9 cellular contexts compared by ENCODE assay signal in the genomic region with DNA sequence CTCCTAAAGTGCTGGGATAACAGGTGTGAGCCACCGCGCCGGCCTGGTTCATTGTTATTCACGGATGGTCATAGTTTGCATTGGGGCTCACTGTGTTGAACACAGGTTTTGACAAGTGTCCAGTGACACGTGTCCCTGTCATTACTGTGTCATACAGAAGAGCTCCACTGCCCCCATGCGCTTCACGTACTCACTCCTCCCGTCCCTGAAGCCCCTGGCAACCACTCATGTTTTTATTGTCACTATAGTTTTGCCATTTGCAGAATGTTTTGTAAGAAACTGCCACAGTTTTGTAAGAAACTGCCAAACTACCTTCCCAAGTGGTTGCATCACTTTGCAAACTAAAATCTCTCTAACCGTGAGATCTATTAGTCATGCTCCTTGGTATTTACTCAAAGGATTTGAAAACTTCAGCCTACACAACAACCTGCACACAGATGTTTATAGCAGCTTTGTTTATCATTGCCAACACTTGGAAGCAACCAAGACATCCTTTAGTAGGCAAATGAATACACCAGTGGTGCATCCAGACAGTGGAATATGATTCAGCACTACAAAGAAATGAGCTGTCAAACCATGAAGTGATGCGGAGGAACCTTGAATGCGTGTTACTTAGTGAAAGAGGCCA.
DNase-seq lines count a peak whose midpoint lies in the region; TF ChIP-seq lines count a peak whose summit lies in the region.
"Had no signal": no experiment of that assay in that cellular context is flagged by ENCODE, and none has a peak within 500 bp of the region (broad histone marks: within the 10 kb centered on the region; RNA-seq: fewer than 3 reads in every experiment).

No MANE protein-coding gene starts in this region.

- TF ChIP-seq CTCF in chondrocyte (IDR thresholded peaks at IDR 0.05), result no peak

- no peaks in the 10 kb centered on the region for H3K9me3 Mint-ChIP-seq in chondrocyte (ENCODE audit: low read depth)

- H3K27me3 Mint-ChIP-seq in chondrocyte (ENCODE audit: low read depth), result peaks cover 3% of the 10 kb centered on the region

- H3K4me1 Mint-ChIP-seq in chondrocyte (ENCODE audit: low read depth), result peaks cover 32% of the 10 kb centered on the region

- DNase-seq in stimulated activated CD4-positive, alpha-beta T cell treated with anti-CD3 and anti-CD28 coated beads, Interleukin-1b, Interleukin-23, amount 100 ng/mL, for 48 hours, result peak; percentile 29
- DNase-seq in stimulated activated CD4-positive, alpha-beta T cell treated with anti-CD3 and anti-CD28 coated beads, Interleukin-4, amount 100 ng/mL, for 4 hours, result no peak
- peak; percentile 77 for DNase-seq in RPMI7951 (ENCODE audit: low read depth)
- DNase-seq in chondrocyte (ENCODE audit: low spot score), result no peak
- no peak for DNase-seq in NCI-H526 treated with DMSO at 0.1 percent for 48 hours (lab: John Stamatoyannopoulos, UW)
- no peak for DNase-seq in T1000 (lab: John Stamatoyannopoulos, UW)
- no peak for DNase-seq in NCI-H510A (lab: John Stamatoyannopoulos, UW)
- DNase-seq in KBM-7, result no peak
- DNase-seq: NCI-H774 had no signal

- H3K27ac Mint-ChIP-seq in chondrocyte (ENCODE audit: unreplicated experiment), result peak overlapping the region; percentile 80

- H3K36me3 Mint-ChIP-seq in chondrocyte (ENCODE audit: low read depth), result peaks cover 2% of the 10 kb centered on the region

- H3K4me3 Mint-ChIP-seq in chondrocyte (ENCODE audit: unreplicated experiment), result no peak overlapping the region

- in situ Hi-C loops in KBM-7 (cut with MboI; ENCODE audit: low pct_unique_long_range_greater_than_20kb, low sequenced_read_pairs), result no loop called here

Comparison
In these comparisons a context has a peak if more than half of its experiments do, and no peak if none do; other contexts are left out.
1. DNase-seq: peak in stimulated activated CD4-positive, alpha-beta T cell treated with anti-CD3 and anti-CD28 coated beads, Interleukin-1b, Interleukin-23, amount 100 ng/mL, for 48 hours (single experiment) and RPMI7951 (single experiment); none in stimulated activated CD4-positive, alpha-beta T cell treated with anti-CD3 and anti-CD28 coated beads, Interleukin-4, amount 100 ng/mL, for 4 hours (0 of 2), chondrocyte (single experiment), NCI-H526 treated with DMSO at 0.1 percent for 48 hours (single experiment), T1000 (single experiment), NCI-H510A (single experiment) and KBM-7 (single experiment).